1 cellular context compared by ENCODE assay signal in genomic region chr9:105055922-105056321, GRCh38.
TF ChIP-seq lines count a peak whose summit lies in the region.

No MANE protein-coding gene starts in this region.

TF ChIP-seq in IMR-90, 13 proteins besides CTCF, POLR2A, EP300 and RAD21 (continued from another document):
- TF ChIP-seq ELK1 (IDR thresholded peaks at IDR 0.05; ENCODE audit: borderline replicate concordance, low read depth, low read length) (no peak), MAZ (IDR thresholded peaks at IDR 0.05; ENCODE audit: borderline replicate concordance, low read depth, low read length) (no peak), MXI1 (IDR thresholded peaks at IDR 0.05; ENCODE audit: borderline replicate concordance, low read depth, low read length) (no peak), SMC3 (IDR thresholded peaks at IDR 0.05; ENCODE audit: low read depth, low read length) (no peak)
